In genomic region chr3:72035606-72036005, GRCh38 we compare ENCODE assay signal across 25 cellular contexts.
"Had no signal": no experiment of that assay in that cellular context is flagged by ENCODE, and none has a peak within 500 bp of the region (broad histone marks: within the 10 kb centered on the region; RNA-seq: fewer than 3 reads in every experiment).

No MANE protein-coding gene starts in this region.

- H3K4me1 Mint-ChIP-seq: immature natural killer cell; nephron; neural crest cell; stimulated activated effector memory CD8-positive, alpha-beta T cell treated with anti-CD3 and anti-CD28 coated beads, Interleukin-12 subunit alpha, Interleukin-12 subunit beta, amount 100 ng/mL, for 72 hours had no signal

- H3K36me3 Mint-ChIP-seq: immature natural killer cell; stimulated activated effector memory CD8-positive, alpha-beta T cell treated with anti-CD3 and anti-CD28 coated beads, Interleukin-12 subunit alpha, Interleukin-12 subunit beta, amount 100 ng/mL, for 72 hours had no signal

- H3K9me3 Mint-ChIP-seq: immature natural killer cell had no signal

- H3K4me3 Mint-ChIP-seq: immature natural killer cell; naive thymus-derived CD8-positive, alpha-beta T cell; nephron; neural crest cell; stimulated activated effector memory CD8-positive, alpha-beta T cell treated with anti-CD3 and anti-CD28 coated beads, Interleukin-12 subunit alpha, Interleukin-12 subunit beta, amount 100 ng/mL, for 72 hours; stimulated activated naive CD8-positive, alpha-beta T cell treated with anti-CD3 and anti-CD28 coated beads, Interleukin-15, Interleukin-2, amounts not matched to agents 100 ng/mL and 50 ng/mL, for 24 hours had no signal

- H3K27ac Mint-ChIP-seq: immature natural killer cell; naive thymus-derived CD8-positive, alpha-beta T cell; nephron; stimulated activated effector memory CD8-positive, alpha-beta T cell treated with anti-CD3 and anti-CD28 coated beads, Interleukin-12 subunit alpha, Interleukin-12 subunit beta, amount 100 ng/mL, for 72 hours; stimulated activated naive CD8-positive, alpha-beta T cell treated with anti-CD3 and anti-CD28 coated beads, Interleukin-15, Interleukin-2, amounts not matched to agents 100 ng/mL and 50 ng/mL, for 24 hours had no signal

- DNase-seq: hypothalamus; immature natural killer cell; kidney; left colon; left lung; lower lobe of right lung; mammary epithelial cell; mesenchymal stem cell; naive thymus-derived CD8-positive, alpha-beta T cell; nucleus accumbens; pancreas; posterior cingulate gyrus; retina; right cardiac atrium; stimulated activated CD4-positive, alpha-beta T cell treated with anti-CD3 and anti-CD28 coated beads, Interleukin-12 subunit alpha, Interleukin-12 subunit beta, amount 100 ng/mL, for 4 hours; stimulated activated CD4-positive, alpha-beta T cell treated with anti-CD3 and anti-CD28 coated beads, Interleukin-4, amount 100 ng/mL, for 24 hours; stimulated activated naive CD4-positive, alpha-beta T cell; tibial artery; trophoblast cell; upper lobe of right lung had no signal

- ATAC-seq: left colon; left lung; lower lobe of right lung; naive thymus-derived CD8-positive, alpha-beta T cell; pancreas; right cardiac atrium; sciatic nerve; stimulated activated effector memory CD8-positive, alpha-beta T cell treated with anti-CD3 and anti-CD28 coated beads, Interleukin-12 subunit alpha, Interleukin-12 subunit beta, amount 100 ng/mL, for 72 hours; upper lobe of right lung had no signal
